ENCODE assay signal across 8 cellular contexts in genomic region chr7:113117286-113117879, GRCh38. TPM values are rescaled to one million over a fixed set of nuclear protein-coding genes. Genes with fewer than 3 reads are reported as not detected.
DNase-seq lines count a peak whose midpoint lies in the region; FAIRE-seq and TF ChIP-seq lines count a peak whose summit lies in the region.
"Not testable (repeated sequence)": the region's sequence is repeated elsewhere in the genome, so short reads cannot be mapped to it uniquely, and the experiment has no call there.

No MANE protein-coding gene starts in this region.

- not testable (repeated sequence) for FAIRE-seq in endothelial cell of umbilical vein (lab: Jason Lieb, UNC)

- TF ChIP-seq CTCF in endothelial cell of umbilical vein (IDR thresholded peaks at IDR 0.05; ENCODE audit: extremely low read depth in 1 of 2, insufficient read depth in 1 of 2, low read depth in 1 of 2, low read length in 2 of 2); osteocyte (IDR thresholded peaks at IDR 0.05); tibial artery (IDR thresholded peaks at IDR 0.05): not testable (repeated sequence)

- TF ChIP-seq POLR2A in endothelial cell of umbilical vein (IDR thresholded peaks at IDR 0.05; ENCODE audit: low read depth, low read length): not testable (repeated sequence)

- peak overlapping the region in 7 of 8 donors; percentile 64 to 99 (median 94) for H3K4me3 Mint-ChIP-seq in CD4-positive, alpha-beta memory T cell
- H3K4me3 Mint-ChIP-seq in IgD-negative memory B cell (peak overlapping the region; percentile 39 to 98 (median 95)), osteocyte (ENCODE audit: unreplicated experiment) (peak overlapping the region; percentile 92)
- peak overlapping the region; percentile 96 for H3K4me3 Mint-ChIP-seq in activated naive CD8-positive, alpha-beta T cell

- not testable (repeated sequence) for H3K9me1 ChIP-seq in endothelial cell of umbilical vein (replicated peaks; ENCODE audit: control insufficient read depth, extremely low read depth, insufficient read depth, low read length)

- dilution Hi-C loops in endothelial cell of umbilical vein (cut with MboI; ENCODE audit: extremely low pct_ligation_motif_present, low sequenced_read_pairs): not testable (repeated sequence)

- not testable (repeated sequence) for H3K9me3 ChIP-seq in CD4-positive, alpha-beta memory T cell (ENCODE audit: control insufficient read depth in 1 of 2, low read length in 2 of 2); endothelial cell of umbilical vein (replicated peaks; ENCODE audit: control insufficient read depth, insufficient read depth, low read length); iPS-20b (ENCODE audit: insufficient read depth, low read depth, low read length); tibial artery

- not testable (repeated sequence) for H3K27me3 Mint-ChIP-seq in CD4-positive, alpha-beta memory T cell; IgD-negative memory B cell; activated naive CD8-positive, alpha-beta T cell; osteocyte (ENCODE audit: unreplicated experiment)

- H3K36me3 Mint-ChIP-seq in CD4-positive, alpha-beta memory T cell: peaks cover 12 to 24% of the 10 kb centered on the region in 2 donors
- not testable (repeated sequence) for H3K36me3 Mint-ChIP-seq in IgD-negative memory B cell
- peaks cover 10% of the 10 kb centered on the region for H3K36me3 Mint-ChIP-seq in activated naive CD8-positive, alpha-beta T cell
- peaks cover 14% of the 10 kb centered on the region for H3K36me3 Mint-ChIP-seq in osteocyte (ENCODE audit: unreplicated experiment)

- H3K4me1 ChIP-seq in CD4-positive, alpha-beta memory T cell (ENCODE audit: insufficient read depth, low read length): peaks cover 13% of the 10 kb centered on the region
- peaks cover 12% of the 10 kb centered on the region for H3K4me1 ChIP-seq in endothelial cell of umbilical vein (ENCODE audit: control insufficient read depth, extremely low read depth, insufficient read depth, low read length)
- H3K4me1 ChIP-seq in iPS-20b (ENCODE audit: insufficient read depth, low read length); tibial artery: not testable (repeated sequence)

- H3K4me1 Mint-ChIP-seq in CD4-positive, alpha-beta memory T cell: peaks cover 11 to 24% (median 14%) of the 10 kb centered on the region in 4 donors
- peaks cover 15 to 23% (median 19%) of the 10 kb centered on the region in 3 donors for H3K4me1 Mint-ChIP-seq in IgD-negative memory B cell
- H3K4me1 Mint-ChIP-seq in activated naive CD8-positive, alpha-beta T cell (ENCODE audit: low read depth): peaks cover 15% of the 10 kb centered on the region
- peaks cover 13% of the 10 kb centered on the region for H3K4me1 Mint-ChIP-seq in osteocyte (ENCODE audit: unreplicated experiment)

- H3K27ac Mint-ChIP-seq in CD4-positive, alpha-beta memory T cell: peak overlapping the region in 4 of 7 donors; percentile 1 to 58 (median 42)
- not testable (repeated sequence) for H3K27ac Mint-ChIP-seq in IgD-negative memory B cell
- peak overlapping the region; percentile 42 for H3K27ac Mint-ChIP-seq in activated naive CD8-positive, alpha-beta T cell
- peak overlapping the region; percentile 19 for H3K27ac Mint-ChIP-seq in osteocyte (ENCODE audit: unreplicated experiment)

- H3K27me3 ChIP-seq in CD4-positive, alpha-beta memory T cell (ENCODE audit: insufficient read depth, low read length); endothelial cell of umbilical vein (ENCODE audit: control insufficient read depth in 2 of 2, insufficient read depth in 2 of 2, low read length in 2 of 2); iPS-20b (ENCODE audit: insufficient read depth, low read length); tibial artery: not testable (repeated sequence)

- H4K20me1 ChIP-seq in endothelial cell of umbilical vein (replicated peaks; ENCODE audit: control insufficient read depth, extremely low read depth, insufficient read depth, low read length): not testable (repeated sequence)

- H3K36me3 ChIP-seq in CD4-positive, alpha-beta memory T cell (ENCODE audit: insufficient read depth, low read length); endothelial cell of umbilical vein (ENCODE audit: control insufficient read depth in 2 of 2, extremely low read depth in 1 of 2, insufficient read depth in 2 of 2, low read length in 2 of 2): not testable (repeated sequence)
- peaks cover 29% of the 10 kb centered on the region for H3K36me3 ChIP-seq in iPS-20b (ENCODE audit: insufficient read depth, low read depth, low read length)
- peaks cover 0 to 16% (median 0%) of the 10 kb centered on the region in 3 donors for H3K36me3 ChIP-seq in tibial artery

- H3K4me2 ChIP-seq in endothelial cell of umbilical vein (ENCODE audit: insufficient read depth, low read length): peak overlapping the region; percentile 99

- POLR2A ChIA-PET in CD4-positive, alpha-beta memory T cell (lab: Charles Lee; ENCODE audit: partially characterized antibody): interaction anchor here (1.6 kb wide), 1 partner anchor 178 kb away, joined by 9 read pairs; a partner anchor contains a TSS
- POLR2A ChIA-PET in endothelial cell of umbilical vein (lab: Charles Lee): not testable (repeated sequence)

- intact Hi-C loops in CD4-positive, alpha-beta memory T cell (cut with micrococcal nuclease): not testable (repeated sequence)
- intact Hi-C loops in endothelial cell of umbilical vein (cut with micrococcal nuclease) (loop anchor here (10.0 kb wide), 1 partner anchor 333 kb away; no protein-coding TSS in a partner anchor), tibial artery (cut with DNase I; ENCODE audit: low total_unique reads) (loop anchor here (10.0 kb wide), 1 partner anchor 323 kb away; the partner anchor contains the start of gene TMEM168)

- not testable (repeated sequence) for H3K27ac ChIP-seq in CD4-positive, alpha-beta memory T cell (ENCODE audit: low read depth, low read length); endothelial cell of umbilical vein (ENCODE audit: insufficient read depth, low read depth, low read length)
- H3K27ac ChIP-seq in iPS-20b (ENCODE audit: low read length) (peak overlapping the region; percentile 72), tibial artery (peak overlapping the region in 1 of 2 donors; percentile 59)

- H3K9ac ChIP-seq in endothelial cell of umbilical vein (replicated peaks; ENCODE audit: extremely low read depth, insufficient read depth, low read length) (peak overlapping the region; percentile 86), iPS-20b (ENCODE audit: low read depth, low read length) (peak overlapping the region; percentile 79; the same call in 1 of the 2 replicates)

- H3K79me2 ChIP-seq in endothelial cell of umbilical vein (ENCODE audit: control insufficient read depth, insufficient read depth, low read length): not testable (repeated sequence)

- peak overlapping the region; percentile 57 for H2AFZ ChIP-seq in endothelial cell of umbilical vein (ENCODE audit: low read depth, low read length)

- peak overlapping the region in 1 of 2 donors; percentile 65 for H3K4me3 ChIP-seq in CD4-positive, alpha-beta memory T cell (ENCODE audit: low read length in 2 of 2)
- peak overlapping the region; percentile 55 to 99 (median 97) for H3K4me3 ChIP-seq in endothelial cell of umbilical vein (replicated peaks in 1 of 3; ENCODE audit: insufficient read depth in 1 of 3, low read depth in 1 of 3, low read length in 3 of 3)
- H3K4me3 ChIP-seq in iPS-20b (ENCODE audit: low read length): peak overlapping the region; percentile 82
- peak overlapping the region; percentile 52 to 67 for H3K4me3 ChIP-seq in tibial artery

- not testable (repeated sequence) for H3K9me3 Mint-ChIP-seq in CD4-positive, alpha-beta memory T cell; IgD-negative memory B cell; activated naive CD8-positive, alpha-beta T cell (ENCODE audit: low read depth); osteocyte (ENCODE audit: unreplicated experiment)

- CTCF ChIA-PET in CD4-positive, alpha-beta memory T cell (lab: Charles Lee; ENCODE audit: partially characterized antibody); endothelial cell of umbilical vein (lab: Charles Lee): not testable (repeated sequence)

- not testable (repeated sequence) for BruUV-seq in endothelial cell of umbilical vein (replicated peaks; lab: Mats Ljungman, UMichigan)

- DNase-seq in CD4-positive, alpha-beta memory T cell; endothelial cell of umbilical vein (ENCODE audit: low read depth, low spot score); osteocyte (ENCODE audit: extremely low spot score, unreplicated experiment); tibial artery: not testable (repeated sequence)
- DNase-seq in SK-MEL-5 (ENCODE audit: low read depth, low spot score): peak; percentile 15

- in situ Hi-C loops in SK-MEL-5 (cut with HindIII; ENCODE audit: low pct_unique_long_range_greater_than_20kb, low sequenced_read_pairs): not testable (repeated sequence)

RNA-seq across cellular contexts. Expression of gene SMIM30, which starts 1.0 kb away (rescaled TPM):
- 10 to 100 TPM; 21.6 to 21.8 TPM for total RNA-seq in CD4-positive, alpha-beta memory T cell
- 10 to 100 TPM; 41.4 to 98.2 TPM for polyA plus RNA-seq in CD4-positive, alpha-beta memory T cell
- 46.6 TPM for polyA plus RNA-seq in IgD-negative memory B cell
- 234 and 248 TPM in 2 replicates for total RNA-seq in SK-MEL-5 (2014; rRNA removed; shearing (Covaris generic))
- polyA plus RNA-seq in SK-MEL-5 (2015; cell fraction: cytosol; rRNA removed): 102 and 114 TPM in 2 replicates
- polyA plus RNA-seq in SK-MEL-5 (2015; cell fraction: nucleus; rRNA removed): 60.3 and 74.5 TPM in 2 replicates
- 39.1 and 41.7 TPM in 2 replicates for total RNA-seq in endothelial cell of umbilical vein
- polyA plus RNA-seq in endothelial cell of umbilical vein: 23.3 and 26.3 TPM in 2 replicates
- polyA plus RNA-seq in endothelial cell of umbilical vein (2011; cell fraction: cytosol; rRNA removed): 33.9 and 35.7 TPM in 2 replicates
- 12.1 and 13.1 TPM in 2 replicates for polyA plus RNA-seq in endothelial cell of umbilical vein (2011; cell fraction: nucleus; rRNA removed)
- 28.1 and 36.6 TPM in 2 replicates for polyA plus RNA-seq in endothelial cell of umbilical vein (2012)
- polyA minus RNA-seq in endothelial cell of umbilical vein: 25.4 and 31.4 TPM in 2 replicates
- 8.0 TPM for polyA minus RNA-seq in endothelial cell of umbilical vein (2011; cell fraction: cytosol; rRNA and poly(A)+ RNA removed)
- polyA minus RNA-seq in endothelial cell of umbilical vein (2011; cell fraction: nucleus; rRNA and poly(A)+ RNA removed): 3.2 and 4.8 TPM in 2 replicates
- total RNA-seq in osteocyte: 43.5 and 43.9 TPM in 2 replicates

RNA-seq across cellular contexts. Expression of gene GPR85, which starts 30.8 kb away (rescaled TPM):
- total RNA-seq in CD4-positive, alpha-beta memory T cell: not detected
- polyA plus RNA-seq in CD4-positive, alpha-beta memory T cell: not detected
- not detected for polyA plus RNA-seq in IgD-negative memory B cell
- total RNA-seq in SK-MEL-5 (2014; rRNA removed; shearing (Covaris generic)): 5.7 and 5.9 TPM in 2 replicates
- 1.0 and 2.4 TPM in 2 replicates for polyA plus RNA-seq in SK-MEL-5 (2015; cell fraction: cytosol; rRNA removed)
- polyA plus RNA-seq in SK-MEL-5 (2015; cell fraction: nucleus; rRNA removed): 1.9 and 2.6 TPM in 2 replicates
- total RNA-seq in endothelial cell of umbilical vein: 0.48 and 0.64 TPM in 2 replicates
- polyA plus RNA-seq in endothelial cell of umbilical vein: 0.41 and 0.54 TPM in 2 replicates
- 0.26 and 0.31 TPM in 2 replicates for polyA plus RNA-seq in endothelial cell of umbilical vein (2011; cell fraction: cytosol; rRNA removed)
- polyA plus RNA-seq in endothelial cell of umbilical vein (2011; cell fraction: nucleus; rRNA removed): 0.42 and 0.50 TPM in 2 replicates
- 0.07 and 0.29 TPM in 2 replicates for polyA plus RNA-seq in endothelial cell of umbilical vein (2012)
- 0.29 and 2.1 TPM in 2 replicates for polyA minus RNA-seq in endothelial cell of umbilical vein
- not detected for polyA minus RNA-seq in endothelial cell of umbilical vein (2011; cell fraction: cytosol; rRNA and poly(A)+ RNA removed)
- polyA minus RNA-seq in endothelial cell of umbilical vein (2011; cell fraction: nucleus; rRNA and poly(A)+ RNA removed): 0.10 and 0.72 TPM in 2 replicates
- total RNA-seq in osteocyte: 0.10 TPM in 1 of 2 replicates, not detected in the other
